8 cellular contexts compared by ENCODE assay signal in the genomic region with DNA sequence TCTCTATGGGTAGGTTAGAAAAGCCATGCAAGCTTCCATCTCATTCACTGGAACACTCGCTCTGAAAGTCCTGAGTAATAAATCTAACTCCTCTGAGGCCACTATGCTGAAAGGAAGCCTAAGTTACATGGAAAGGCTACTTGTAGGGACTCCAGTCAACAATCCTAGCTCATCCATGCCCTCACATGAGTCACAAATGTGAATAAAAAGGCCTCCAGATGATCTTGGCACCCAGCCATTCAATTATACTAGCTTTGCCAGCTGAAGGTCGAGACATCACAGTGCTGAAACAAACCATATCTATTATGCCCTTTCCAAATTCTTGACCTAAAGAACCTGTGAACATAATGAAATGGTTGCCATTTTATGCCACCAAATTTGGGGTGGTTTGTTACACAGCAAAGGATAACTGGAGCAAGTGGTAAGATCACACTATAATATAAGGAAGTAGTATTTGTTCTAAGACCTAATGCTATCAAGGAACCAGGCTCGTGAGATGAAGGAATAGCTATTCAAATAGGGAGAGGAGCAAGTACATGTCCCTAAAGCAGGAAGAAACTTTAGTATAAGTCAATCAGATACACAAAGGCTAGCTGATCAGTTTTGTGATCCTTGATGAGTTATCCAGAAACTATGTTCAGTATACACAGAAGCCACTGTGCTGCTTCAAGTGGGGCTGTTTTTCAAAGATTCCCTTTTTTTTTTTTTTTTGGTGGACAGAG.
DNase-seq lines count a peak whose midpoint lies in the region; ATAC-seq, FAIRE-seq and TF ChIP-seq lines count a peak whose summit lies in the region.

No MANE protein-coding gene starts in this region.

- dilution Hi-C loops in endothelial cell of umbilical vein (cut with MboI; ENCODE audit: extremely low pct_ligation_motif_present, low sequenced_read_pairs), result no loop called here

- H3K27ac Mint-ChIP-seq in activated T-cell treated with anti-CD3 and anti-CD28 coated beads, Interleukin-2, amount 50 U/mL, for 24 hours, result peak overlapping the region; percentile 92
- H3K27ac Mint-ChIP-seq in stimulated activated effector memory CD8-positive, alpha-beta T cell treated with anti-CD3 and anti-CD28 coated beads, Interleukin-12 subunit alpha, Interleukin-12 subunit beta, amount 100 ng/mL, for 72 hours, result peak overlapping the region; percentile 93

- TF ChIP-seq POLR2A in endothelial cell of umbilical vein (IDR thresholded peaks at IDR 0.05; ENCODE audit: low read depth, low read length), result no peak

- no TSS peak for BruUV-seq in endothelial cell of umbilical vein (replicated peaks; lab: Mats Ljungman, UMichigan)

- CTCF ChIA-PET in endothelial cell of umbilical vein (lab: Charles Lee), result interaction anchor here (0.6 to 2.9 kb wide), 10 partner anchors 8 to 464 kb away, joined by 3 to 10 read pairs (median 6); no protein-coding TSS in a partner anchor

- H3K27me3 ChIP-seq in OCI-LY3 (ENCODE audit: low read depth, low read length) (no peaks in the 10 kb centered on the region), endothelial cell of umbilical vein (ENCODE audit: control insufficient read depth in 2 of 2, insufficient read depth in 2 of 2, low read length in 2 of 2) (no peaks in the 10 kb centered on the region), lower lobe of right lung (ENCODE audit: low read depth) (no peaks in the 10 kb centered on the region)

- peaks cover 99% of the 10 kb centered on the region for H3K79me2 ChIP-seq in OCI-LY3 (ENCODE audit: low read length)
- H3K79me2 ChIP-seq in endothelial cell of umbilical vein (ENCODE audit: control insufficient read depth, insufficient read depth, low read length), result peaks cover 77% of the 10 kb centered on the region

- H3K36me3 Mint-ChIP-seq in activated T-cell treated with anti-CD3 and anti-CD28 coated beads, Interleukin-2, amount 50 U/mL, for 24 hours (ENCODE audit: low read depth), result no peaks in the 10 kb centered on the region
- peaks cover 6% of the 10 kb centered on the region for H3K36me3 Mint-ChIP-seq in stimulated activated effector memory CD8-positive, alpha-beta T cell treated with anti-CD3 and anti-CD28 coated beads, Interleukin-12 subunit alpha, Interleukin-12 subunit beta, amount 100 ng/mL, for 72 hours

- no peak overlapping the region for H3K4me3 ChIP-seq in OCI-LY3 (ENCODE audit: low read length)
- H3K4me3 ChIP-seq in endothelial cell of umbilical vein (replicated peaks in 1 of 3; ENCODE audit: insufficient read depth in 1 of 3, low read depth in 1 of 3, low read length in 3 of 3), result no peak overlapping the region
- H3K4me3 ChIP-seq in lower lobe of right lung, result no peak overlapping the region

- no peaks in the 10 kb centered on the region for H3K9me3 ChIP-seq in OCI-LY3 (ENCODE audit: insufficient read depth, low read length)
- no peaks in the 10 kb centered on the region for H3K9me3 ChIP-seq in endothelial cell of umbilical vein (replicated peaks; ENCODE audit: control insufficient read depth, insufficient read depth, low read length)
- no peaks in the 10 kb centered on the region for H3K9me3 ChIP-seq in lower lobe of right lung

- intact Hi-C loops in endothelial cell of umbilical vein (cut with micrococcal nuclease), result loop anchor here (1.0 to 5.0 kb wide), 2 partner anchors 12 to 138 kb away; no protein-coding TSS in a partner anchor
- intact Hi-C loops in lower lobe of right lung (cut with DNase I), result no loop called here

- H3K4me2 ChIP-seq in OCI-LY3 (ENCODE audit: low read length) (peak overlapping the region; percentile 1; the same call in 1 of the 2 replicates), endothelial cell of umbilical vein (ENCODE audit: insufficient read depth, low read length) (peak overlapping the region; percentile 24)

- TF ChIP-seq CTCF in OCI-LY3 (IDR thresholded peaks at IDR 0.05; ENCODE audit: low read depth, low read length) (no peak), endothelial cell of umbilical vein (IDR thresholded peaks at IDR 0.05; ENCODE audit: extremely low read depth in 1 of 2, insufficient read depth in 1 of 2, low read depth in 1 of 2, low read length in 2 of 2) (no peak), lower lobe of right lung (IDR thresholded peaks at IDR 0.05) (no peak)

- H3K9me1 ChIP-seq in endothelial cell of umbilical vein (replicated peaks; ENCODE audit: control insufficient read depth, extremely low read depth, insufficient read depth, low read length), result no peaks in the 10 kb centered on the region

- peaks cover 3% of the 10 kb centered on the region for H4K20me1 ChIP-seq in OCI-LY3 (ENCODE audit: insufficient read depth, low read length)
- H4K20me1 ChIP-seq in endothelial cell of umbilical vein (replicated peaks; ENCODE audit: control insufficient read depth, extremely low read depth, insufficient read depth, low read length), result peaks cover 2% of the 10 kb centered on the region

- peaks cover 77% of the 10 kb centered on the region for H3K4me1 Mint-ChIP-seq in activated T-cell treated with anti-CD3 and anti-CD28 coated beads, Interleukin-2, amount 50 U/mL, for 24 hours (ENCODE audit: low read depth)
- H3K4me1 Mint-ChIP-seq in stimulated activated effector memory CD8-positive, alpha-beta T cell treated with anti-CD3 and anti-CD28 coated beads, Interleukin-12 subunit alpha, Interleukin-12 subunit beta, amount 100 ng/mL, for 72 hours, result peaks cover 75% of the 10 kb centered on the region

- H3K4me1 ChIP-seq in OCI-LY3 (ENCODE audit: low read length) (peaks cover 78% of the 10 kb centered on the region), endothelial cell of umbilical vein (ENCODE audit: control insufficient read depth, extremely low read depth, insufficient read depth, low read length) (peaks cover 31% of the 10 kb centered on the region), lower lobe of right lung (peaks cover 69% of the 10 kb centered on the region)

- H3K36me3 ChIP-seq in OCI-LY3 (replicated peaks; ENCODE audit: low read depth, low read length) (peaks cover 3% of the 10 kb centered on the region), endothelial cell of umbilical vein (ENCODE audit: control insufficient read depth in 2 of 2, extremely low read depth in 1 of 2, insufficient read depth in 2 of 2, low read length in 2 of 2) (no peaks in the 10 kb centered on the region), lower lobe of right lung (no peaks in the 10 kb centered on the region)

- H3K27me3 Mint-ChIP-seq in activated T-cell treated with anti-CD3 and anti-CD28 coated beads, Interleukin-2, amount 50 U/mL, for 24 hours, result no peaks in the 10 kb centered on the region

- H2AFZ ChIP-seq in OCI-LY3 (ENCODE audit: low read depth, low read length) (no peak overlapping the region), endothelial cell of umbilical vein (ENCODE audit: low read depth, low read length) (no peak overlapping the region)

- no peaks in the 10 kb centered on the region for H3K9me3 Mint-ChIP-seq in activated T-cell treated with anti-CD3 and anti-CD28 coated beads, Interleukin-2, amount 50 U/mL, for 24 hours
- H3K9me3 Mint-ChIP-seq in stimulated activated effector memory CD8-positive, alpha-beta T cell treated with anti-CD3 and anti-CD28 coated beads, Interleukin-12 subunit alpha, Interleukin-12 subunit beta, amount 100 ng/mL, for 72 hours, result no peaks in the 10 kb centered on the region

- ATAC-seq in stimulated activated effector memory CD8-positive, alpha-beta T cell treated with anti-CD3 and anti-CD28 coated beads, Interleukin-12 subunit alpha, Interleukin-12 subunit beta, amount 100 ng/mL, for 72 hours, result peak; percentile 62
- no peak for ATAC-seq in GM21717 (IDR thresholded peaks at IDR 0.05; ENCODE audit: unreplicated experiment)
- ATAC-seq in lower lobe of right lung, result no peak
- ATAC-seq in HG02981 (IDR thresholded peaks at IDR 0.05; ENCODE audit: unreplicated experiment), result no peak

- no peak for DNase-seq in activated T-cell treated with anti-CD3 and anti-CD28 coated beads, Interleukin-2, amount 50 U/mL, for 24 hours
- DNase-seq in activated T-cell treated with anti-CD3 and anti-CD28 coated beads, Interleukin-2, amount 50 U/mL, for 1 hour, result no peak
- DNase-seq in endothelial cell of umbilical vein (ENCODE audit: low read depth, low spot score) (peak; percentile 87), lower lobe of right lung (no peak)
- no peak for DNase-seq in stimulated activated effector memory CD8-positive, alpha-beta T cell treated with anti-CD3 and anti-CD28 coated beads, Interleukin-12 subunit alpha, Interleukin-12 subunit beta, amount 100 ng/mL, for 72 hours (ENCODE audit: low spot score in 2 of 2)

- H3K9ac ChIP-seq in OCI-LY3 (ENCODE audit: low read length) (no peak overlapping the region), endothelial cell of umbilical vein (replicated peaks; ENCODE audit: extremely low read depth, insufficient read depth, low read length) (no peak overlapping the region)

- H3K4me3 Mint-ChIP-seq in activated T-cell treated with anti-CD3 and anti-CD28 coated beads, Interleukin-2, amount 50 U/mL, for 24 hours, result no peak overlapping the region
- peak overlapping the region; percentile 65 for H3K4me3 Mint-ChIP-seq in stimulated activated effector memory CD8-positive, alpha-beta T cell treated with anti-CD3 and anti-CD28 coated beads, Interleukin-12 subunit alpha, Interleukin-12 subunit beta, amount 100 ng/mL, for 72 hours

- peak; percentile 88 for FAIRE-seq in endothelial cell of umbilical vein (lab: Jason Lieb, UNC)

- POLR2A ChIA-PET in endothelial cell of umbilical vein (lab: Charles Lee), result no interaction called here

- H3K27ac ChIP-seq in OCI-LY3 (ENCODE audit: low read length) (peak overlapping the region; percentile 84), endothelial cell of umbilical vein (ENCODE audit: insufficient read depth, low read depth, low read length) (peak overlapping the region; percentile 32), lower lobe of right lung (no peak overlapping the region)

TF ChIP-seq in endothelial cell of umbilical vein, 7 proteins besides CTCF, POLR2A, EP300 and RAD21:
- no peak for TF ChIP-seq GATA2 (IDR thresholded peaks at IDR 0.05; ENCODE audit: insufficient read depth, insufficient read length, low read depth, low read length)
- no peak for TF ChIP-seq EZH2 (IDR thresholded peaks at IDR 0.05; ENCODE audit: borderline replicate concordance, low read depth, low read length, severe bottlenecking)
- TF ChIP-seq JUN (IDR thresholded peaks at IDR 0.05; ENCODE audit: borderline replicate concordance, insufficient read depth, insufficient read length, low read depth), result peak; percentile 42
- TF ChIP-seq POLR2AphosphoS5 (IDR thresholded peaks at IDR 0.05; ENCODE audit: insufficient read depth, low read depth, low read length), result peak; percentile 36
- no peak for TF ChIP-seq MYC (IDR thresholded peaks at IDR 0.05; ENCODE audit: low read depth, low read length)
- peak; percentile 55 for TF ChIP-seq FOS (IDR thresholded peaks at IDR 0.05; ENCODE audit: borderline replicate concordance, insufficient read depth, low read length)
- no peak for TF ChIP-seq MAX (IDR thresholded peaks at IDR 0.05; ENCODE audit: insufficient read depth, insufficient read length)
